ENCODE assay signal across 14 cellular contexts in the genomic region with DNA sequence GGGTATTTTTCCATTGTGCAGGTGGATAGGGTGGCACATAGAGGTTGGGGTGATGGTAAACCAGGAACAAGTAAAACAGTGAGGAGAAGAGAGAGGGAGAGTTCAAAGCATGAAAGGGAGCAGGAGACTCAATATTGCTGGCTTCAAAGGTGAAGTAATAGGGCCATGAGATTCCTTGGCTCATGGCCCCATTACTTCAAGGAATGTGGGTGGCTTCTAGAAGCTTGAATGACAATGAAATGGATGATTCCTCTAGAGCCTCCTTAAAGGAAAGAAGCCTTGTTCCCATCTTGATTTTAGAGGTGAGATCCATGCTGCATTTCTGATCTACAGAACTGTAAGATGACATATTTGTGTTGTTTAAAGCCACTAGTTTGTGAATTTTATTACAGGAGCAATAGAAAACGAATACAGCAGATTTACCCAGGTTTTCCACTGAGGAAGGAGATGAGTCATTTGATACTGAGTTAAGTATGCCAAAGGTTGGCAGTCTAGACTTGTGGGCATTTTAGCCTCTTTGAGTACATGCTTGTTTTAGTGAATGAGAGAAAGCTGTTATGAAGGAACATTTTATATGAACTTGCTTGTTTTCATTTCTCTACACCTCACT.
A peak's percentile ranks its signal among the peaks of the same experiment; 100 is the strongest.
DNase-seq lines count a peak whose midpoint lies in the region; ATAC-seq and TF ChIP-seq lines count a peak whose summit lies in the region.
"Had no signal": no experiment of that assay in that cellular context is flagged by ENCODE, and none has a peak within 500 bp of the region (broad histone marks: within the 10 kb centered on the region; RNA-seq: fewer than 3 reads in every experiment).

No MANE protein-coding gene starts in this region.

- peak overlapping the region in 1 of 2 experiments; percentile 34 for H3K18ac ChIP-seq in mesenchymal stem cell (ENCODE audit: low read depth in 1 of 2, low read length in 2 of 2)

- H3K9me3 ChIP-seq in mesenchymal stem cell (ENCODE audit: control insufficient read depth, low read length) (no peaks in the 10 kb centered on the region), right lobe of liver (no peaks in the 10 kb centered on the region)
- H3K9me3 ChIP-seq: BLaER1 treated with 17β-estradiol and CSF1 and Interleukin-3, amounts not matched to agents 10 nM and 100 nM had no signal

- H3K9ac ChIP-seq in mesenchymal stem cell (ENCODE audit: low read length), result no peak overlapping the region
- H3K9ac ChIP-seq: BLaER1 treated with 17β-estradiol and CSF1 and Interleukin-3, amounts not matched to agents 10 nM and 100 nM had no signal

- H3K4me1 ChIP-seq in mesenchymal stem cell (ENCODE audit: control insufficient read depth, insufficient read depth, low read depth, low read length) (no peaks in the 10 kb centered on the region), right lobe of liver (no peaks in the 10 kb centered on the region)
- H3K4me1 ChIP-seq: BLaER1 treated with 17β-estradiol and CSF1 and Interleukin-3, amounts not matched to agents 10 nM and 100 nM had no signal

- H3K27ac ChIP-seq in mesenchymal stem cell (ENCODE audit: low read length, poor library complexity, severe bottlenecking), result peak overlapping the region; percentile 8
- no peak overlapping the region for H3K27ac ChIP-seq in right lobe of liver
- H3K27ac ChIP-seq: BLaER1 treated with 17β-estradiol and CSF1 and Interleukin-3, amounts not matched to agents 10 nM and 100 nM had no signal

- no peak overlapping the region for H3K23ac ChIP-seq in mesenchymal stem cell (ENCODE audit: low read length in 2 of 2)

- peak; percentile 58 for DNase-seq in EH (ENCODE audit: low read depth)
- peak; percentile 47 for DNase-seq in LHCN-M2 (ENCODE audit: low read depth)
- DNase-seq in cardiac fibroblast (ENCODE audit: low read depth in 2 of 2), result peak; percentile 28
- peak; percentile 43 for DNase-seq in mesenchymal stem cell
- no peak for DNase-seq in HPDE6-E6E7 (ENCODE audit: extremely low spot score)
- no peak for DNase-seq in right lobe of liver
- DNase-seq in hypothalamus (lab: John Stamatoyannopoulos, UW), result no peak
- DNase-seq: activated B cell treated with CpG ODN at 0.5 μM for 24 hours; cortex of kidney; retina; stimulated activated CD4-positive, alpha-beta T cell treated with anti-CD3 and anti-CD28 coated beads, Interleukin-4, amount 100 ng/mL, for 4 hours; stimulated activated naive B cell treated with anti-CD40 and anti-IgM and Interleukin-4, amounts not matched to agents 10 μg/mL and 1 μg/mL and 100 μg/mL, for 72 hours had no signal

- H2AK5ac ChIP-seq in mesenchymal stem cell (ENCODE audit: low read length, severe bottlenecking), result peak overlapping the region; percentile 9

- no peak overlapping the region for H4K8ac ChIP-seq in mesenchymal stem cell (ENCODE audit: low read length)

- H3K36me3 ChIP-seq in mesenchymal stem cell (ENCODE audit: control insufficient read depth in 1 of 2, insufficient read depth in 2 of 2, low read depth in 1 of 2, low read length in 2 of 2) (no peaks in the 10 kb centered on the region), right lobe of liver (no peaks in the 10 kb centered on the region)
- H3K36me3 ChIP-seq: BLaER1 treated with 17β-estradiol and CSF1 and Interleukin-3, amounts not matched to agents 10 nM and 100 nM had no signal

- intact Hi-C loops in right lobe of liver (cut with DNase I), result no loop called here

- no peak overlapping the region for H2BK5ac ChIP-seq in mesenchymal stem cell (ENCODE audit: low read depth, low read length, poor library complexity, severe bottlenecking)

- ATAC-seq in right lobe of liver (no peak), HG02884 (IDR thresholded peaks at IDR 0.05; ENCODE audit: unreplicated experiment) (no peak)
- ATAC-seq: stimulated activated naive B cell treated with anti-CD40 and anti-IgM and Interleukin-4, amounts not matched to agents 10 μg/mL and 1 μg/mL and 100 μg/mL, for 72 hours had no signal

- no peak overlapping the region for H2AFZ ChIP-seq in mesenchymal stem cell (ENCODE audit: low read depth, low read length)

- no peak overlapping the region for H4K91ac ChIP-seq in mesenchymal stem cell (ENCODE audit: low read length)

- no peak overlapping the region for H3K4me2 ChIP-seq in mesenchymal stem cell (ENCODE audit: low read length, poor library complexity, severe bottlenecking)
- H3K4me2 ChIP-seq: BLaER1 treated with 17β-estradiol and CSF1 and Interleukin-3, amounts not matched to agents 10 nM and 100 nM had no signal

- WGBS in mesenchymal stem cell, result 84% methylated on average over 1 of the region's 1 CpG
- WGBS in right lobe of liver (ENCODE audit: insufficient coverage, low coverage, low lambda C conversion rate, missing lambda C conversion rate), result 24% methylated on average over 1 of the region's 1 CpG

- peaks cover 20% of the 10 kb centered on the region for H3K79me1 ChIP-seq in mesenchymal stem cell (replicated peaks; ENCODE audit: low read length, poor library complexity, severe bottlenecking)

- H2BK15ac ChIP-seq in mesenchymal stem cell (ENCODE audit: low read depth, poor library complexity, severe bottlenecking), result no peak overlapping the region

- H3K14ac ChIP-seq in mesenchymal stem cell (ENCODE audit: low read length in 2 of 2), result no peak overlapping the region

- H3K27me3 ChIP-seq in mesenchymal stem cell (ENCODE audit: control insufficient read depth in 1 of 2, insufficient read depth in 1 of 2, low read length in 2 of 2) (no peaks in the 10 kb centered on the region), right lobe of liver (no peaks in the 10 kb centered on the region)
- H3K27me3 ChIP-seq: BLaER1 treated with 17β-estradiol and CSF1 and Interleukin-3, amounts not matched to agents 10 nM and 100 nM had no signal

- TF ChIP-seq CTCF in cardiac fibroblast (IDR thresholded peaks at IDR 0.05; ENCODE audit: low read depth, low read length) (no peak), right lobe of liver (IDR thresholded peaks at IDR 0.05) (no peak)

- H2BK12ac ChIP-seq in mesenchymal stem cell (ENCODE audit: low read length in 2 of 2), result no peak overlapping the region

- H3K4me3 ChIP-seq in cardiac fibroblast (replicated peaks in 1 of 2; ENCODE audit: low read depth in 2 of 2, low read length in 2 of 2), result no peak overlapping the region
- H3K4me3 ChIP-seq in mesenchymal stem cell (ENCODE audit: insufficient read depth in 1 of 2, low read depth in 1 of 2, low read length in 2 of 2), result no peak overlapping the region
- H3K4me3 ChIP-seq in right lobe of liver, result no peak overlapping the region
- H3K4me3 ChIP-seq: BLaER1 treated with 17β-estradiol and CSF1 and Interleukin-3, amounts not matched to agents 10 nM and 100 nM had no signal

- no peak overlapping the region for H3K4ac ChIP-seq in mesenchymal stem cell (ENCODE audit: low read depth in 1 of 2, low read length in 2 of 2)

- H2BK120ac ChIP-seq in mesenchymal stem cell (ENCODE audit: low read depth, low read length), result no peak overlapping the region

- TF ChIP-seq POLR2A in right lobe of liver (IDR thresholded peaks at IDR 0.05), result no peak

Comparison
In these comparisons a context has a peak if more than half of its experiments do, and no peak if none do; other contexts are left out.
1. DNase-seq: peak in EH (single experiment), LHCN-M2 (single experiment), cardiac fibroblast (2 of 2) and mesenchymal stem cell (single experiment); none in HPDE6-E6E7 (single experiment), right lobe of liver (0 of 3) and hypothalamus (0 of 51).